8 cellular contexts compared by ENCODE assay signal in the genomic region with DNA sequence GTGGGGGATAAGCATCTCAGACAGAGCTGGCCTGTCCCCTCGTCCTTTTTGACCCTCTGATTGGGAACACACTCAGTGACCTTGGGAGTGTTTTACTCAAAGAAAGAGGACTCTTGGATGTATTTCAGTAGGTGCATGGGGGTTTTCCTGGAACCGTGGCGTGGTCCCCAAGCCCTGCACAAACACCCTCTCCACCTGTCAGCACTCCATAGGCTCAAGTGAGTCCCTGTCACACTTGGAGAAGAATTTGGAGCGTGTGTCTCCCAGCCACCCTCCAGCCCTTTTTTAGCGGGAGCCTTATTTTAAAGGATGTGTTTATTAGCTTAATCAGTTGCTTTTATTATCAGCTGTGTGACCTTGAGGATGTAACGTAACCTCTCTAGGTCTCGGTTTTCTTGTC.
"Had no signal": no experiment of that assay in that cellular context is flagged by ENCODE, and none has a peak within 500 bp of the region (broad histone marks: within the 10 kb centered on the region; RNA-seq: fewer than 3 reads in every experiment).

No MANE protein-coding gene starts in this region.

- H3K27ac Mint-ChIP-seq: GM23338, HFFc6 had no signal

- H3K4me1 ChIP-seq: HAP-1 had no signal

- H3K9me3 Mint-ChIP-seq: GM23338, HFFc6 had no signal

- H3K4me3 Mint-ChIP-seq: GM23338, HFFc6 had no signal

- H3K4me1 Mint-ChIP-seq: GM23338 had no signal

- ATAC-seq: GM23338, HCT116, K562 had no signal

- FAIRE-seq: K562 had no signal

- H3K4me3 ChIP-seq: GM23338, HAP-1, K562 had no signal

- H3K4me2 ChIP-seq: GM23338 had no signal

- H3K36me3 ChIP-seq: HAP-1 had no signal

- DNase-seq: H7, HFFc6, IMR-90 had no signal

- H3K9me3 ChIP-seq: HAP-1 had no signal

- H2AFZ ChIP-seq: GM23338 had no signal

- H3K27ac ChIP-seq: HL-60 had no signal
